Comparison of ENCODE assay signal across 15 cellular contexts in the genomic region with DNA sequence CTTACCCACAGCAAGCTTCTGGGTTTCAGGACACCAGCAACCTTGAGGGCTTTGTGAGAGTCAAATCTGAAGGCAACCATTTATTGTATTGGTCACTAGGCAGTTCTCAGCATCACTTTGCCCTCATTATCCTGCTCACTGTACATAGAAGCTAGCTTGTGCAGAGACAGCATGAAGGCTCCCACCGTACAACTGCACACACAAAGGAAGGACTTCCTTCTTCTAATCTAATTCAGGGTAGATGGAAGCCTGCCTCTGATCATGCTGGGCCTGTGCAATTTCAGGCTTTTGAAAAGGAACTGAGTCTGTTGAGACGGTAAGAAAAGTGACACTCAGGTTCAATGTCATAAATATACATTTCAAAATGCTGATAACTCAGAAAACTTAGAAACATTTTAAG.
DNase-seq lines count a peak whose midpoint lies in the region; ATAC-seq and TF ChIP-seq lines count a peak whose summit lies in the region.
"Had no signal": no experiment of that assay in that cellular context is flagged by ENCODE, and none has a peak within 500 bp of the region (broad histone marks: within the 10 kb centered on the region; RNA-seq: fewer than 3 reads in every experiment).

No MANE protein-coding gene starts in this region.

- H3K4me1 Mint-ChIP-seq in stimulated activated memory B cell treated with anti-CD40 and anti-IgM and Interleukin-4, amounts not matched to agents 10 μg/mL and 1 μg/mL and 100 μg/mL, for 72 hours: no peaks in the 10 kb centered on the region
- no peaks in the 10 kb centered on the region for H3K4me1 Mint-ChIP-seq in activated T-helper 2 cell treated with anti-CD3 and anti-CD28 coated beads, Interferon-gamma antibody, Interleukin-2, Interleukin-4, amounts not matched to agents 10 μg/mL and 5 μg/mL and 100 μg/mL, durations not matched to agents 14 hours and 24 hours and 36 hours (ENCODE audit: low read depth)
- H3K4me1 Mint-ChIP-seq: B cell, GM23338, IgD-negative memory B cell had no signal

- 66% methylated on average over 2 of the region's 2 CpGs for WGBS in esophagus muscularis mucosa

- peaks cover 7 to 14% (median 9%) of the 10 kb centered on the region in 4 donors for H3K4me1 ChIP-seq in esophagus muscularis mucosa
- H3K4me1 ChIP-seq: Caco-2 had no signal

- intact Hi-C loops in esophagus muscularis mucosa (cut with DNase I): no loop called here
- intact Hi-C loops in activated T-helper 2 cell treated with anti-CD3 and anti-CD28 coated beads, Interferon-gamma antibody, Interleukin-2, Interleukin-4, amounts not matched to agents 10 μg/mL and 5 μg/mL and 100 μg/mL, durations not matched to agents 14 hours and 24 hours and 36 hours (cut with micrococcal nuclease): no loop called here

- H3K27ac Mint-ChIP-seq in stimulated activated memory B cell treated with anti-CD40 and anti-IgM and Interleukin-4, amounts not matched to agents 10 μg/mL and 1 μg/mL and 100 μg/mL, for 72 hours: no peak overlapping the region
- no peak overlapping the region for H3K27ac Mint-ChIP-seq in activated T-helper 2 cell treated with anti-CD3 and anti-CD28 coated beads, Interferon-gamma antibody, Interleukin-2, Interleukin-4, amounts not matched to agents 10 μg/mL and 5 μg/mL and 100 μg/mL, durations not matched to agents 14 hours and 24 hours and 36 hours
- H3K27ac Mint-ChIP-seq: B cell; CD4-positive, alpha-beta T cell; GM23338; IgD-negative memory B cell had no signal

- no peaks in the 10 kb centered on the region for H3K79me2 ChIP-seq in neural cell (replicated peaks; ENCODE audit: insufficient read depth, low read length)

- TF ChIP-seq POLR2A in esophagus muscularis mucosa (IDR thresholded peaks at IDR 0.05; ENCODE audit: low read depth): no peak

- no peaks in the 10 kb centered on the region for H3K9me3 Mint-ChIP-seq in stimulated activated memory B cell treated with anti-CD40 and anti-IgM and Interleukin-4, amounts not matched to agents 10 μg/mL and 1 μg/mL and 100 μg/mL, for 72 hours
- H3K9me3 Mint-ChIP-seq in activated T-helper 2 cell treated with anti-CD3 and anti-CD28 coated beads, Interferon-gamma antibody, Interleukin-2, Interleukin-4, amounts not matched to agents 10 μg/mL and 5 μg/mL and 100 μg/mL, durations not matched to agents 14 hours and 24 hours and 36 hours: no peaks in the 10 kb centered on the region
- H3K9me3 Mint-ChIP-seq: CD4-positive, alpha-beta T cell; GM23338; IgD-negative memory B cell had no signal

- no peaks in the 10 kb centered on the region for H4K20me1 ChIP-seq in neural cell (ENCODE audit: insufficient read depth)
- H4K20me1 ChIP-seq: BLaER1 treated with 17β-estradiol and CSF1 and Interleukin-3, amounts not matched to agents 10 nM and 100 nM had no signal

- H3K27me3 Mint-ChIP-seq in stimulated activated memory B cell treated with anti-CD40 and anti-IgM and Interleukin-4, amounts not matched to agents 10 μg/mL and 1 μg/mL and 100 μg/mL, for 72 hours: no peaks in the 10 kb centered on the region
- no peaks in the 10 kb centered on the region for H3K27me3 Mint-ChIP-seq in activated T-helper 2 cell treated with anti-CD3 and anti-CD28 coated beads, Interferon-gamma antibody, Interleukin-2, Interleukin-4, amounts not matched to agents 10 μg/mL and 5 μg/mL and 100 μg/mL, durations not matched to agents 14 hours and 24 hours and 36 hours (ENCODE audit: low read depth)
- H3K27me3 Mint-ChIP-seq: B cell; CD4-positive, alpha-beta T cell; IgD-negative memory B cell had no signal

- no peak overlapping the region for H2AFZ ChIP-seq in neural cell (ENCODE audit: low read depth, low read length)
- H2AFZ ChIP-seq: GM23338 had no signal

- H3K4me3 Mint-ChIP-seq in stimulated activated memory B cell treated with anti-CD40 and anti-IgM and Interleukin-4, amounts not matched to agents 10 μg/mL and 1 μg/mL and 100 μg/mL, for 72 hours: no peak overlapping the region
- H3K4me3 Mint-ChIP-seq in activated T-helper 2 cell treated with anti-CD3 and anti-CD28 coated beads, Interferon-gamma antibody, Interleukin-2, Interleukin-4, amounts not matched to agents 10 μg/mL and 5 μg/mL and 100 μg/mL, durations not matched to agents 14 hours and 24 hours and 36 hours (ENCODE audit: low read depth): no peak overlapping the region
- H3K4me3 Mint-ChIP-seq: B cell; CD4-positive, alpha-beta T cell; GM23338; IgD-negative memory B cell had no signal

- H3K4me3 ChIP-seq in esophagus muscularis mucosa (no peak overlapping the region), neural cell (ENCODE audit: low read length) (no peak overlapping the region), MG63 (no peak overlapping the region)
- H3K4me3 ChIP-seq: BLaER1 treated with 17β-estradiol and CSF1 and Interleukin-3, amounts not matched to agents 10 nM and 100 nM; GM23338 had no signal

- no peaks in the 10 kb centered on the region for H3K36me3 Mint-ChIP-seq in stimulated activated memory B cell treated with anti-CD40 and anti-IgM and Interleukin-4, amounts not matched to agents 10 μg/mL and 1 μg/mL and 100 μg/mL, for 72 hours
- H3K36me3 Mint-ChIP-seq in activated T-helper 2 cell treated with anti-CD3 and anti-CD28 coated beads, Interferon-gamma antibody, Interleukin-2, Interleukin-4, amounts not matched to agents 10 μg/mL and 5 μg/mL and 100 μg/mL, durations not matched to agents 14 hours and 24 hours and 36 hours (ENCODE audit: low read depth): no peaks in the 10 kb centered on the region

- H3K27me3 ChIP-seq in esophagus muscularis mucosa (no peaks in the 10 kb centered on the region), neural cell (ENCODE audit: insufficient read depth, low read depth, low read length) (no peaks in the 10 kb centered on the region), MG63 (no peaks in the 10 kb centered on the region)
- H3K27me3 ChIP-seq: BLaER1 treated with 17β-estradiol and CSF1 and Interleukin-3, amounts not matched to agents 10 nM and 100 nM had no signal

- H3F3A ChIP-seq in neural cell (ENCODE audit: insufficient read depth, low read length, poor library complexity, severe bottlenecking): peaks cover 2% of the 10 kb centered on the region

- ATAC-seq in HG03571 (IDR thresholded peaks at IDR 0.05; ENCODE audit: unreplicated experiment): no peak
- no peak for ATAC-seq in stimulated activated memory B cell treated with anti-CD40 and anti-IgM and Interleukin-4, amounts not matched to agents 10 μg/mL and 1 μg/mL and 100 μg/mL, for 72 hours
- ATAC-seq: GM23338 had no signal

- TF ChIP-seq RAD21 in neural cell (conservative IDR thresholded peaks at IDR 0.05): no peak

- no peaks in the 10 kb centered on the region for H3K9me2 ChIP-seq in neural cell (ENCODE audit: insufficient read depth, low read length)

- no peak for TF ChIP-seq EP300 in esophagus muscularis mucosa (IDR thresholded peaks at IDR 0.05)
- no peak for TF ChIP-seq EP300 in neural cell (conservative IDR thresholded peaks at IDR 0.05; ENCODE audit: poor library complexity, severe bottlenecking)

- H3K9ac ChIP-seq in neural cell (ENCODE audit: low read length): no peak overlapping the region
- H3K9ac ChIP-seq: BLaER1 treated with 17β-estradiol and CSF1 and Interleukin-3, amounts not matched to agents 10 nM and 100 nM had no signal

- peak; percentile 24 for DNase-seq in NCI-H2227 (lab: John Stamatoyannopoulos, UW; ENCODE audit: unreplicated experiment)
- peak; percentile 60 for DNase-seq in esophagus muscularis mucosa (ENCODE audit: extremely low spot score)
- DNase-seq in pons (ENCODE audit: low spot score): peak; percentile 8
- DNase-seq in MG63: no peak
- no peak for DNase-seq in activated T-helper 2 cell treated with anti-CD3 and anti-CD28 coated beads, Interferon-gamma antibody, Interleukin-2, Interleukin-4, amounts not matched to agents 10 μg/mL and 5 μg/mL and 100 μg/mL, durations not matched to agents 14 hours and 24 hours and 36 hours (ENCODE audit: low spot score)
- DNase-seq: Caco-2; CD4-positive, alpha-beta T cell; HCEC 1CT had no signal

- no peak overlapping the region for H3K27ac ChIP-seq in esophagus muscularis mucosa (replicated peaks in 1 of 4)
- peak overlapping the region; percentile 14 for H3K27ac ChIP-seq in neural cell (ENCODE audit: low read length)

- H3K9me3 ChIP-seq in esophagus muscularis mucosa: no peaks in the 10 kb centered on the region
- H3K9me3 ChIP-seq in neural cell (ENCODE audit: low read length): no peaks in the 10 kb centered on the region
- H3K9me3 ChIP-seq in MG63: no peaks in the 10 kb centered on the region
- H3K9me3 ChIP-seq: BLaER1 treated with 17β-estradiol and CSF1 and Interleukin-3, amounts not matched to agents 10 nM and 100 nM; Caco-2 had no signal

- H3K36me3 ChIP-seq in esophagus muscularis mucosa (peaks cover 9 to 64% (median 37%) of the 10 kb centered on the region in 4 donors), neural cell (ENCODE audit: insufficient read depth, low read length) (peaks cover 7% of the 10 kb centered on the region), MG63 (0 out of 2 replicates have a peak, but pooled peaks cover 3% of the 10 kb centered on the region)
- H3K36me3 ChIP-seq: BLaER1 treated with 17β-estradiol and CSF1 and Interleukin-3, amounts not matched to agents 10 nM and 100 nM had no signal

- TF ChIP-seq CTCF in esophagus muscularis mucosa (IDR thresholded peaks at IDR 0.05): no peak
- TF ChIP-seq CTCF in neural cell (IDR thresholded peaks at IDR 0.05; ENCODE audit: poor library complexity, severe bottlenecking): no peak

- no peak overlapping the region for H3K4me2 ChIP-seq in neural cell (ENCODE audit: low read length)
- H3K4me2 ChIP-seq: GM23338 had no signal

TF ChIP-seq in neural cell, 6 proteins besides CTCF, POLR2A, EP300 and RAD21:
- TF ChIP-seq SMC3 (conservative IDR thresholded peaks at IDR 0.05; ENCODE audit: poor library complexity): no peak
- peak; percentile 7 for TF ChIP-seq POLR2AphosphoS5 (IDR thresholded peaks at IDR 0.05)
- no peak for TF ChIP-seq EZH2 (IDR thresholded peaks at IDR 0.05; ENCODE audit: borderline replicate concordance, insufficient read depth, low read length, poor library complexity, severe bottlenecking)
- no peak for TF ChIP-seq TAF1 (IDR thresholded peaks at IDR 0.05; ENCODE audit: low read depth)
TF ChIP-seq in neural cell: peak in this region for 1.

Comparison
In these comparisons a context has a peak if more than half of its experiments do, and no peak if none do; other contexts are left out.
1. DNase-seq: peak in NCI-H2227 (single experiment), esophagus muscularis mucosa (single experiment) and pons (single experiment); none in MG63 (single experiment) and activated T-helper 2 cell treated with anti-CD3 and anti-CD28 coated beads, Interferon-gamma antibody, Interleukin-2, Interleukin-4, amounts not matched to agents 10 μg/mL and 5 μg/mL and 100 μg/mL, durations not matched to agents 14 hours and 24 hours and 36 hours (single experiment).